ENCODE assay signal across 8 cellular contexts in the genomic region with DNA sequence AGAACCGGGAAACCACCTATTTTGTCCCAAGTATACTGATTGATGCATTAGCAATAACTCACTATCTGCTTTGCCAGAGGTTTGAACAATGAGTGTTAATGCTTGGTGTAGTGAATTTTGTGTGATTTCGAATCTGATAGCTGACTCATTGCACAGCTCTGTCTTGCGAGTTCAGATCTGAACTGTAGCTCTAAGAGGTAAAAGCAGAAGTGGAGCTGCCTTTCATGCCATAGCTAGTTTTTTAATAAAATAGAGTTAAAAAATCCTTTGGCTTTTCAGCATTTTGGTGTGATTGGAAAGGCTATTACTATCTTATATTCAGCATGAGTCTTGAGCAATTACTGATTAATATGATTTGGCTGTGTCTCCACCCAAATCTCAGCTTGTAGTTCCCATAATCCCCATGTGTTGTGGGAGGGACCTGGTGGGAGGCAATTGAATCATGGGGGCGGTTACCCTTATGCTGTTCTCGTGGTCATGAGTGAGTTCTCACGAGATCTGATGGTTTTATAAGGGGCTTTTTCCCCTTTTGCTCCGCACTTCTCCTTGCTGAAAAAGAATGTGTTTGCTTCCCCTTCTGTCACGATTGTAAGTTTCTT. TPM values are rescaled to one million over a fixed set of nuclear protein-coding genes. Genes with fewer than 3 reads are reported as not detected.
DNase-seq lines count a peak whose midpoint lies in the region; ATAC-seq, FAIRE-seq and TF ChIP-seq lines count a peak whose summit lies in the region.

No MANE protein-coding gene starts in this region.

- H4K8ac ChIP-seq in mesenchymal stem cell (ENCODE audit: low read length), result no peak overlapping the region

- H3K4me3 ChIP-seq in PC-3 (ENCODE audit: low read length), result no peak overlapping the region
- peak overlapping the region in 1 of 2 experiments; percentile 2 for H3K4me3 ChIP-seq in mesenchymal stem cell (ENCODE audit: insufficient read depth in 1 of 2, low read depth in 1 of 2, low read length in 2 of 2)
- H3K4me3 ChIP-seq in sigmoid colon, result no peak overlapping the region
- H3K4me3 ChIP-seq in kidney (ENCODE audit: low read length in 2 of 2), result no peak overlapping the region

- H3K4ac ChIP-seq in mesenchymal stem cell (ENCODE audit: low read depth in 1 of 2, low read length in 2 of 2), result no peak overlapping the region

- H2BK12ac ChIP-seq in mesenchymal stem cell (ENCODE audit: low read length in 2 of 2), result no peak overlapping the region

- TF ChIP-seq CTCF in PC-3 (conservative IDR thresholded peaks at IDR 0.05; ENCODE audit: low read depth, low read length), result no peak
- no peak for TF ChIP-seq CTCF in sigmoid colon (IDR thresholded peaks at IDR 0.05)
- TF ChIP-seq CTCF in kidney (IDR thresholded peaks at IDR 0.05; ENCODE audit: borderline replicate concordance, extremely low read depth, insufficient read depth), result no peak

- H2BK120ac ChIP-seq in mesenchymal stem cell (ENCODE audit: low read depth, low read length), result no peak overlapping the region

- H3K23ac ChIP-seq in mesenchymal stem cell (ENCODE audit: low read length in 2 of 2), result no peak overlapping the region

- H3K9me2 ChIP-seq in PC-3 (replicated peaks; ENCODE audit: low read length), result no peaks in the 10 kb centered on the region

- DNase-seq in PC-3 (peak; percentile 26), mesenchymal stem cell (no peak), sigmoid colon (no peak), kidney (no peak), cerebellar nuclear complex (lab: John Stamatoyannopoulos, UW) (no peak), NCI-H2171 (lab: John Stamatoyannopoulos, UW) (no peak)

- no peak for TF ChIP-seq EP300 in sigmoid colon (IDR thresholded peaks at IDR 0.05)

- FAIRE-seq in kidney (lab: Jason Lieb, UNC), result no peak

- no peaks in the 10 kb centered on the region for H4K20me1 ChIP-seq in PC-3 (ENCODE audit: low read length)

- peak; percentile 85 for ATAC-seq in GM18861 (IDR thresholded peaks at IDR 0.05; ENCODE audit: unreplicated experiment)
- peak; percentile 83 for ATAC-seq in HG02759 (IDR thresholded peaks at IDR 0.05; ENCODE audit: unreplicated experiment)
- no peak for ATAC-seq in PC-3

- peak overlapping the region; percentile 29 for H3K27ac ChIP-seq in PC-3 (ENCODE audit: low read length)
- no peak overlapping the region for H3K27ac ChIP-seq in mesenchymal stem cell (ENCODE audit: low read length, poor library complexity, severe bottlenecking)
- H3K27ac ChIP-seq in sigmoid colon, result peak overlapping the region in 1 of 4 donors; percentile 10
- no peak overlapping the region for H3K27ac ChIP-seq in kidney (ENCODE audit: low read depth in 2 of 2, low read length in 2 of 2)

- H2AFZ ChIP-seq in PC-3 (ENCODE audit: low read length), result no peak overlapping the region
- H2AFZ ChIP-seq in mesenchymal stem cell (ENCODE audit: low read depth, low read length), result no peak overlapping the region

- WGBS in mesenchymal stem cell, result 91% methylated on average over 6 of the region's 8 CpGs
- 63 to 70% methylated on average over 8 of the region's 8 CpGs for WGBS in sigmoid colon, 2 donors

- intact Hi-C loops in PC-3 (cut with micrococcal nuclease), result no loop called here
- intact Hi-C loops in sigmoid colon (cut with DNase I), result no loop called here
- intact Hi-C loops in kidney (cut with DNase I), result no loop called here

- no peaks in the 10 kb centered on the region for H3F3A ChIP-seq in PC-3 (ENCODE audit: low read length, unreplicated experiment)

- H3K4me1 ChIP-seq in PC-3 (ENCODE audit: insufficient read depth, low read length) (peaks cover 23% of the 10 kb centered on the region), mesenchymal stem cell (ENCODE audit: control insufficient read depth, insufficient read depth, low read depth, low read length) (peaks cover 17% of the 10 kb centered on the region), sigmoid colon (peaks cover 0 to 49% (median 25%) of the 10 kb centered on the region in 4 donors), kidney (ENCODE audit: control insufficient read depth in 1 of 2, insufficient read depth in 1 of 2, low read depth in 1 of 2, low read length in 2 of 2) (peaks cover 11 to 23% of the 10 kb centered on the region in 2 donors)

- H3K9ac ChIP-seq in PC-3 (ENCODE audit: low read length) (no peak overlapping the region), mesenchymal stem cell (ENCODE audit: low read length) (peak overlapping the region; percentile 47), kidney (ENCODE audit: low read length in 2 of 2) (no peak overlapping the region)

- no peak overlapping the region for H2BK15ac ChIP-seq in mesenchymal stem cell (ENCODE audit: low read depth, poor library complexity, severe bottlenecking)

- H3K79me2 ChIP-seq in PC-3 (ENCODE audit: low read length), result peaks cover 98% of the 10 kb centered on the region

- H3K4me2 ChIP-seq in PC-3 (ENCODE audit: low read length), result no peak overlapping the region
- no peak overlapping the region for H3K4me2 ChIP-seq in mesenchymal stem cell (ENCODE audit: low read length, poor library complexity, severe bottlenecking)

- no peak for TF ChIP-seq POLR2A in sigmoid colon (IDR thresholded peaks at IDR 0.05)

- no peak overlapping the region for H2AK5ac ChIP-seq in mesenchymal stem cell (ENCODE audit: low read length, severe bottlenecking)

- POLR2A ChIA-PET in PC-3 (lab: Charles Lee; ENCODE audit: unreplicated experiment), result no interaction called here

- H3K9me3 ChIP-seq in PC-3 (ENCODE audit: low read length), result no peaks in the 10 kb centered on the region
- H3K9me3 ChIP-seq in mesenchymal stem cell (ENCODE audit: control insufficient read depth, low read length), result no peaks in the 10 kb centered on the region
- no peaks in the 10 kb centered on the region for H3K9me3 ChIP-seq in sigmoid colon
- no peaks in the 10 kb centered on the region for H3K9me3 ChIP-seq in kidney (ENCODE audit: control insufficient read depth in 1 of 2, low read length in 2 of 2)

- H4K91ac ChIP-seq in mesenchymal stem cell (ENCODE audit: low read length), result no peak overlapping the region

- H3K27me3 ChIP-seq in PC-3 (ENCODE audit: low read length), result no peaks in the 10 kb centered on the region
- H3K27me3 ChIP-seq in mesenchymal stem cell (ENCODE audit: control insufficient read depth in 1 of 2, insufficient read depth in 1 of 2, low read length in 2 of 2), result no peaks in the 10 kb centered on the region
- H3K27me3 ChIP-seq in sigmoid colon, result no peaks in the 10 kb centered on the region

- BruUV-seq in PC-3 (replicated peaks; lab: Mats Ljungman, UMichigan), result no TSS peak

- peaks cover 5% of the 10 kb centered on the region for H3K79me1 ChIP-seq in mesenchymal stem cell (replicated peaks; ENCODE audit: low read length, poor library complexity, severe bottlenecking)

- H3K14ac ChIP-seq in mesenchymal stem cell (ENCODE audit: low read length in 2 of 2), result no peak overlapping the region

- CTCF ChIA-PET in PC-3 (lab: Charles Lee), result no interaction called here

- H3K36me3 ChIP-seq in PC-3 (ENCODE audit: low read depth, low read length), result no peaks in the 10 kb centered on the region
- H3K36me3 ChIP-seq in mesenchymal stem cell (ENCODE audit: control insufficient read depth in 1 of 2, insufficient read depth in 2 of 2, low read depth in 1 of 2, low read length in 2 of 2), result peaks cover 0 to 21% of the 10 kb centered on the region in 2 experiments
- H3K36me3 ChIP-seq in sigmoid colon, result peaks cover 0 to 6% (median 0%) of the 10 kb centered on the region in 4 donors
- peaks cover 0 to 11% of the 10 kb centered on the region in 2 donors for H3K36me3 ChIP-seq in kidney (ENCODE audit: control insufficient read depth in 1 of 2, insufficient read depth in 2 of 2, low read length in 2 of 2)

- no peak overlapping the region for H3K18ac ChIP-seq in mesenchymal stem cell (ENCODE audit: low read depth in 1 of 2, low read length in 2 of 2)

- H2BK5ac ChIP-seq in mesenchymal stem cell (ENCODE audit: low read depth, low read length, poor library complexity, severe bottlenecking), result no peak overlapping the region

RNA-seq across cellular contexts. Expression of a gene that starts 21.1 kb away (rescaled TPM):
- total RNA-seq in PC-3 (2014; rRNA removed) (31.5 and 37.2 TPM in 2 replicates), sigmoid colon (10 to 100 TPM; 34.6 to 80.9 (median 42.8) TPM), kidney (88.6 TPM)
- polyA plus RNA-seq in mesenchymal stem cell (2013, experiment 1 of 2), result 109 TPM
- polyA plus RNA-seq in mesenchymal stem cell (2013, experiment 2 of 2), result 99.8 TPM
- polyA plus RNA-seq in sigmoid colon (10 to 100 TPM in 2 of 3 donors, 1 to 10 TPM in 1; 3.6 to 43.7 (median 10.9) TPM), kidney (ENCODE audit: insufficient read depth, low read depth, low replicate concordance) (23.7 TPM)
